Comparison of ENCODE assay signal across 8 cellular contexts in the genomic region with DNA sequence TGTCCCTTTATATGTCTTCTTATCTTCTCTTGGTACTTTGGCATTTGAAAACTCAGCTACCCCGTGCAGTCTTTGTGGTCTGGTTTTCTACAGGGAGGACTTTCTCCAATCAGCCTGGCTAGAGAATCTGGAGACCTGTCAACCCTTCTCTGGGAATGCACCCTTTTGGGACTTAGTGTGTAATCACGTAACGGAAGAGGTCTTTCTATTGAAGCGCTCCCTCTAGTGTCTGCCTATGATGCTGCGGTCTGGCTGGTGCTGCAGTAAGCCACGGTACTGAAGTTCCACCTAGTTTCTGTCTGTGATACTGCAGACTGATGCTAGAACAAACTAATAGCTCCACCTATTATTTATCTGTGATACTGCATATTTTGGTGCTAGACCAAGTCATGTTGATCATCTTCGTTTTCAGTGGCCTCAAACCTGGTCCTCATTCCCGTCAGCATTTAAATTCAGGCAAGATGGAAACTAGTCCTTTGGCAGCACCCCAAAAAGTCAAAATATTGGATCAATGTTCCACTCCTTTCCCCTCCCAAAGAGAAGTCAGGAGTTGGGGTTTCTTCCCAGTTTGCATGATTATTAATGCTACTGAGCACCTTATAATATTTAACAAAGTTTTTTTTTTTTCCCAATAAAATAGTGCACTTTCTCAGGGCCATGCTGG. TPM values are rescaled to one million over a fixed set of nuclear protein-coding genes. Genes with fewer than 3 reads are reported as not detected.
DNase-seq lines count a peak whose midpoint lies in the region; ATAC-seq and TF ChIP-seq lines count a peak whose summit lies in the region.

No MANE protein-coding gene starts in this region.

- TF ChIP-seq CTCF in A673 (conservative IDR thresholded peaks at IDR 0.05; ENCODE audit: low read depth, low read length) = peak; percentile 100

- ATAC-seq in GM18858 (IDR thresholded peaks at IDR 0.05; ENCODE audit: unreplicated experiment) (peak; percentile 94), HG03060 (IDR thresholded peaks at IDR 0.05; ENCODE audit: low read depth, unreplicated experiment) (peak; percentile 89)

- no TSS peak for BruUV-seq in A673 (replicated peaks; lab: Mats Ljungman, UMichigan)

- POLR2A ChIA-PET in A673 (lab: Charles Lee; ENCODE audit: low non-redundant PET) = interaction anchor here (0.5 kb wide), 1 partner anchor 101 kb away, joined by 3 read pairs; no protein-coding TSS in a partner anchor

- H3K9me3 ChIP-seq in A673 (ENCODE audit: low read depth, low read length, poor library complexity, severe bottlenecking) = no peaks in the 10 kb centered on the region

- H3K4me1 ChIP-seq in A673 (ENCODE audit: insufficient read depth, low read length, poor library complexity, severe bottlenecking) = no peaks in the 10 kb centered on the region

- no peaks in the 10 kb centered on the region for H3K36me3 ChIP-seq in A673 (ENCODE audit: insufficient read depth, low read length, poor library complexity, severe bottlenecking)

- peak; percentile 93 for DNase-seq in A673 (ENCODE audit: low spot score)
- peak; percentile 69 to 82 for DNase-seq in NCI-H2081 (lab: John Stamatoyannopoulos, UW)
- peak; percentile 55 for DNase-seq in T1000 (lab: John Stamatoyannopoulos, UW)
- DNase-seq in astrocyte of the hippocampus (ENCODE audit: low read depth, low spot score) = peak; percentile 93
- DNase-seq in hypothalamus (lab: John Stamatoyannopoulos, UW) = peak in 34 of 51 donors; percentile 2 to 68 (median 30)
- peak; percentile 48 to 69 for DNase-seq in stimulated activated CD4-positive, alpha-beta T cell treated with anti-CD3 and anti-CD28 coated beads, Interleukin-12 subunit alpha, Interleukin-12 subunit beta, amount 100 ng/mL, for 24 hours (ENCODE audit: low read depth in 2 of 2)

- intact Hi-C loops in A673 (cut with micrococcal nuclease; ENCODE audit: unreplicated experiment) = loop anchor here (2.0 to 5.0 kb wide), 2 partner anchors 29 to 81 kb away; no protein-coding TSS in a partner anchor

- no peak overlapping the region for H3K27ac ChIP-seq in A673 (ENCODE audit: low read depth, low read length, poor library complexity, severe bottlenecking)

- no peak overlapping the region for H3K4me3 ChIP-seq in A673 (ENCODE audit: low read depth, low read length, poor library complexity, severe bottlenecking)

- CTCF ChIA-PET in A673 (lab: Charles Lee) = interaction anchor here (0.6 to 1.5 kb wide), 18 partner anchors 9 to 299 kb away, joined by 3 to 16 read pairs (median 4); partner anchors contain the start of genes NSFL1C, SDCBP2 and SIRPB2

- no peaks in the 10 kb centered on the region for H3K27me3 ChIP-seq in A673 (replicated peaks; ENCODE audit: insufficient read depth, low read depth, low read length, poor library complexity)

RNA-seq across cellular contexts. Expression of gene SIRPB2, which starts 12.5 kb away (rescaled TPM):
- total RNA-seq in A673 (2021) = 3.1 and 4.0 TPM in 2 replicates

RNA-seq across cellular contexts. Expression of gene NSFL1C, which starts 37.0 kb away (rescaled TPM):
- total RNA-seq in A673 (2021) = 148 and 158 TPM in 2 replicates

RNA-seq across cellular contexts. Expression of gene SIRPD, which starts 53.8 kb away (rescaled TPM):
- not detected in 2 replicates for total RNA-seq in A673 (2021)

Comparison
In these comparisons a context has a peak if more than half of its experiments do, and no peak if none do; other contexts are left out.
1. DNase-seq: peak in every context shown above with its lines; median percentile 93 in A673; 93 in astrocyte of the hippocampus; 76 in NCI-H2081; 58 in stimulated activated CD4-positive, alpha-beta T cell treated with anti-CD3 and anti-CD28 coated beads, Interleukin-12 subunit alpha, Interleukin-12 subunit beta, amount 100 ng/mL, for 24 hours; 55 in T1000; 30 in hypothalamus.